In the genomic region with DNA sequence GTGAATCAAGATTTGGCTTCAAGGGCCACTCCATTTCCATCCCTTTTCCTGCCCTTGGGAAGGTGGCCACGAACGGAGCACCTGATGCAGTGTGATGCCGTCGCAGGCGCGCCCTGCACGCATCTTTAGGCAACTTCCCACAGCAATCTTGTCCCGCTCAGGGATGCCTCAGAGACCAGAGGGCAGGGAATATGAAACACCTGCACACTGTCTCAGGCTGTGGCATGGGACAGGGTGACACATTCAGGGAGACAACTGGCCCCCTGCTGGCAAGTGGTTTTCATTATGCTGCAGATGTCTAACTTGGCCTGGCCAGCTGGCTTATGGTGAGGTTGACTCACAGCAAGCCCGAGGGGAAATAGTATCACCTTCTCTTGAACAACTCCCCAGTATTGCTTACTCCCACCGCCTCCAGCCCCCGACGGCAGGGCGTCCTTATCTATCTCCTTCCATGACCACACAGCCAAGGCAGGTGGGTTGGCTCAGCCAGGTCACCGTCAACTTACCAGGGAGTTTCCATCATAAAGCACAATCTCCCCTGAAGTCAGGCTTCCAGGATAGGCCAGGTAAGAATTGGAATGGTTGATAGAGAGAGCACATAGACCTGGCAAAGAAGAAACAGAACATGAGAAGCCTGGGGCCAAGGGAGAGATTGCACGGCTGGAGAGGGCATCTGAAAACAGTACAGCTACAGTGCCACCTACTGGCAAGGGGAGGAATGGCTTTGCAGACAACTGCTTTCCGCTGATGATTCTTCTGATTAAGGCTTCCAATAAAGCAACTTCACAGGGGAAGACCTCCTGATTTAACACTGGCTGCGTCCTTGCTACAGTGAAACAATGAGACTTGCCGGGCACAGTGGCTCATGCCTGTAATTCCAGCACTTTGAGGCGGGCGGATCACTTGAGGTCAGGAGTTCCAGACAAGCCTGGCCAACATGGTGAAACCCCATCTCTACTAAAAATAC, we compare ENCODE assay signal across 8 cellular contexts. TPM values are rescaled to one million over a fixed set of nuclear protein-coding genes. Genes with fewer than 3 reads are reported as not detected.
DNase-seq lines count a peak whose midpoint lies in the region; ATAC-seq and TF ChIP-seq lines count a peak whose summit lies in the region.

No MANE protein-coding gene starts in this region.

- no peaks in the 10 kb centered on the region for H3K27me3 ChIP-seq in OCI-LY1 (ENCODE audit: insufficient read depth, low read length)
- H3K27me3 ChIP-seq in naive thymus-derived CD4-positive, alpha-beta T cell (ENCODE audit: control insufficient read depth in 2 of 2, insufficient read depth in 2 of 2, low read length in 2 of 2) = no peaks in the 10 kb centered on the region

- peaks cover 17% of the 10 kb centered on the region; the same call in 1 of the 2 replicates for H3K36me3 ChIP-seq in OCI-LY1 (ENCODE audit: insufficient read depth, low read length)
- H3K36me3 ChIP-seq in naive thymus-derived CD4-positive, alpha-beta T cell (ENCODE audit: control insufficient read depth in 2 of 3, insufficient read depth in 3 of 3, low read length in 3 of 3) = no peaks in the 10 kb centered on the region

- TF ChIP-seq POLR2A in erythroblast (IDR thresholded peaks at IDR 0.05; ENCODE audit: low read length) = no peak

- TF ChIP-seq CTCF in OCI-LY1 (IDR thresholded peaks at IDR 0.05; ENCODE audit: low read length) = peak; percentile 71

- no peaks in the 10 kb centered on the region for H3K9me2 ChIP-seq in OCI-LY1 (ENCODE audit: low read depth, low read length)

- CTCF ChIA-PET in naive thymus-derived CD4-positive, alpha-beta T cell (lab: Charles Lee) = interaction anchor here (0.6 to 6.5 kb wide), 15 partner anchors 19 to 376 kb away, joined by 3 to 45 read pairs (median 4); partner anchors contain the start of genes ARSG and WIPI1

- peak; percentile 33 for DNase-seq in 8988T
- DNase-seq in KBM-7 = peak; percentile 88
- peak; percentile 86 for DNase-seq in activated CD8-positive, alpha-beta memory T cell treated with anti-CD3 and anti-CD28 coated beads, Interleukin-2, amount 50 U/mL, for 4 hours
- DNase-seq in erythroblast (lab: John Stamatoyannopoulos, UW) = peak; percentile 87 to 90
- DNase-seq in naive thymus-derived CD4-positive, alpha-beta T cell = peak; percentile 62 to 87 (median 82)
- peak; percentile 66 to 92 (median 73) for DNase-seq in stimulated activated naive CD4-positive, alpha-beta T cell (lab: John Stamatoyannopoulos, UW)

- H3K27ac ChIP-seq in OCI-LY1 (ENCODE audit: low read depth, low read length, poor library complexity, severe bottlenecking) = peak overlapping the region; percentile 89
- no peak overlapping the region for H3K27ac ChIP-seq in naive thymus-derived CD4-positive, alpha-beta T cell (ENCODE audit: low read depth, low read length)

- peak overlapping the region; percentile 3 to 78 (median 62) for H3K4me3 Mint-ChIP-seq in naive thymus-derived CD4-positive, alpha-beta T cell

- peaks cover 63% of the 10 kb centered on the region for H3K4me1 ChIP-seq in OCI-LY1 (ENCODE audit: insufficient read depth, low read length, severe bottlenecking)
- H3K4me1 ChIP-seq in naive thymus-derived CD4-positive, alpha-beta T cell (ENCODE audit: control insufficient read depth in 2 of 2, insufficient read depth in 2 of 2, low read length in 2 of 2) = peaks cover 32% of the 10 kb centered on the region in 2 donors

- POLR2A ChIA-PET in naive thymus-derived CD4-positive, alpha-beta T cell (lab: Charles Lee) = interaction anchor here (0.6 to 14.3 kb wide), 8 partner anchors 22 to 610 kb away, joined by 3 to 133 read pairs (median 14); partner anchors contain the start of genes AMZ2, ARSG, SLC16A6 and WIPI1

- ATAC-seq in GM18517 (IDR thresholded peaks at IDR 0.05; ENCODE audit: unreplicated experiment) = peak; percentile 41
- peak; percentile 90 for ATAC-seq in naive thymus-derived CD4-positive, alpha-beta T cell

- H3K9me3 Mint-ChIP-seq in naive thymus-derived CD4-positive, alpha-beta T cell = peaks cover 0 to 1% (median 0%) of the 10 kb centered on the region in 11 donors

- no peaks in the 10 kb centered on the region for H3K9me3 ChIP-seq in OCI-LY1 (ENCODE audit: low read length)
- no peaks in the 10 kb centered on the region for H3K9me3 ChIP-seq in naive thymus-derived CD4-positive, alpha-beta T cell (ENCODE audit: control insufficient read depth in 2 of 3, low read length in 3 of 3)

- no peaks in the 10 kb centered on the region for H3K27me3 Mint-ChIP-seq in naive thymus-derived CD4-positive, alpha-beta T cell

- H3K4me1 Mint-ChIP-seq in naive thymus-derived CD4-positive, alpha-beta T cell = peaks cover 30 to 67% (median 51%) of the 10 kb centered on the region in 7 donors

- intact Hi-C loops in naive thymus-derived CD4-positive, alpha-beta T cell (cut with micrococcal nuclease) = loop anchor here (1.0 to 5.0 kb wide), 15 partner anchors 21 to 264 kb away; partner anchors contain the start of genes AMZ2 (in 1 of the 2), ARSG (in 1 of the 2), SLC16A6 (in 1 of the 2) and WIPI1 (in 1 of the 2)

- no peaks in the 10 kb centered on the region for H4K20me1 ChIP-seq in OCI-LY1 (ENCODE audit: insufficient read depth, low read length)

- no peaks in the 10 kb centered on the region for H3F3A ChIP-seq in OCI-LY1 (ENCODE audit: insufficient read depth, low read length)

- peaks cover 0 to 29% (median 0%) of the 10 kb centered on the region in 5 donors for H3K36me3 Mint-ChIP-seq in naive thymus-derived CD4-positive, alpha-beta T cell

- H3K4me3 ChIP-seq in OCI-LY1 (ENCODE audit: low read depth, low read length, poor library complexity, severe bottlenecking) = peak overlapping the region; percentile 5
- H3K4me3 ChIP-seq in naive thymus-derived CD4-positive, alpha-beta T cell (ENCODE audit: low read length) = no peak overlapping the region

- peak overlapping the region; percentile 17; the same call in 1 of the 2 replicates for H3K9ac ChIP-seq in OCI-LY1 (ENCODE audit: low read length)

- H3K79me2 ChIP-seq in OCI-LY1 (ENCODE audit: insufficient read depth, low read length) = no peaks in the 10 kb centered on the region

- no peak overlapping the region for H2AFZ ChIP-seq in OCI-LY1 (ENCODE audit: low read length)

- peak overlapping the region; percentile 1 to 94 (median 41) for H3K27ac Mint-ChIP-seq in naive thymus-derived CD4-positive, alpha-beta T cell

- H3K4me2 ChIP-seq in OCI-LY1 (ENCODE audit: low read length) = peak overlapping the region; percentile 30

- in situ Hi-C loops in KBM-7 (cut with MboI; ENCODE audit: low pct_unique_long_range_greater_than_20kb, low sequenced_read_pairs) = loop anchor here (25.0 kb wide), 2 partner anchors 174 to 274 kb away; no protein-coding TSS in a partner anchor

RNA-seq across cellular contexts. Expression of gene WIPI1, which starts 21.1 kb away (rescaled TPM):
- 10 to 100 TPM in 2 of 5 experiments, 1 to 10 TPM in 3; 3.6 to 16.5 (median 4.9) TPM for total RNA-seq in naive thymus-derived CD4-positive, alpha-beta T cell
- polyA plus RNA-seq in naive thymus-derived CD4-positive, alpha-beta T cell = 1 to 10 TPM; 1.7 to 2.0 TPM

Comparison
In these comparisons a context has a peak if more than half of its experiments do, and no peak if none do; other contexts are left out.
1. DNase-seq: peak in every context shown above with its lines; median percentile 88 in erythroblast; 88 in KBM-7; 86 in activated CD8-positive, alpha-beta memory T cell treated with anti-CD3 and anti-CD28 coated beads, Interleukin-2, amount 50 U/mL, for 4 hours; 82 in naive thymus-derived CD4-positive, alpha-beta T cell; 73 in stimulated activated naive CD4-positive, alpha-beta T cell; 33 in 8988T.